Comparison of ENCODE assay signal across 1 cellular context in the genomic region with DNA sequence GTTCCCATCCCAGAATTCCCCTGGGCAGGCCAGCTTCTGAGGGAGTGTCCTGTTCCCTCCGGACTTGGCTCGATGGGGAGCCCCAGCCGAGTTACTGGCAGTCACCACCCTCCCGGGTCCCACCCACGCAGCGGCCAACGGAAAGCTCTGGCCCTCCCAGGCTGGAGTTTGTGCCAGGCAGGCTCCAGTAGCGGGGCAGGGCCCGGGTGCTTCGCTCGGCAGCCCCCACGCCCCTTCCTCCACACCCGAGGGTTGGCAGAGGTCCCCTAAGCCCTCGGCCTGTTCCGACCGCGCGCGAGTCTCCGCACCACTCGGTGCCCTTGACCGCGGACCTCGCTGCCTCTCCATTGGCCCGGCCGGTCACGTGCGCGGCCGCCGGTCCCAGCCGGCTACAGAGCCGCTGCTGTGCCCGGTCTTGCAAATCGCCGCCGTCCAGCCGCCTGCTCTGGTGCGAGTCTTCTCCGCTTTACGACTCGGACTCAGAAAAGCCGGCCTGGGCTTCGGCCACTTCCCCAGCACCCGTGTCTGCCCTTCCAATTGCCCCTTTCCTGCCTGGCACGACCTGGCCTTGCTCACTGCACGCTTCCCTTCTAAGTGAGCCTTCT.
TF ChIP-seq lines count a peak whose summit lies in the region.

No MANE protein-coding gene starts in this region.

TF ChIP-seq in H1, 55 proteins besides CTCF, POLR2A, EP300 and RAD21 (continued from another document):
- TF ChIP-seq ZNF274 (IDR thresholded peaks at IDR 0.05; ENCODE audit: borderline replicate concordance, extremely low read depth, low read length): no peak
- TF ChIP-seq YY1 (IDR thresholded peaks at IDR 0.05; ENCODE audit: low read depth, low read length): no peak
- no peak for TF ChIP-seq BCL11A (IDR thresholded peaks at IDR 0.05; ENCODE audit: low read depth in 2 of 2, low read length in 2 of 2)
- TF ChIP-seq JUND (IDR thresholded peaks at IDR 0.05; ENCODE audit: low read length): no peak
- TF ChIP-seq BRCA1 (IDR thresholded peaks at IDR 0.05; ENCODE audit: low read depth, low read length): no peak
- peak; percentile 81 for TF ChIP-seq E2F6 (IDR thresholded peaks at IDR 0.05)
- TF ChIP-seq USF2 (IDR thresholded peaks at IDR 0.05; ENCODE audit: low read length): peak; percentile 83
